In the genomic region with DNA sequence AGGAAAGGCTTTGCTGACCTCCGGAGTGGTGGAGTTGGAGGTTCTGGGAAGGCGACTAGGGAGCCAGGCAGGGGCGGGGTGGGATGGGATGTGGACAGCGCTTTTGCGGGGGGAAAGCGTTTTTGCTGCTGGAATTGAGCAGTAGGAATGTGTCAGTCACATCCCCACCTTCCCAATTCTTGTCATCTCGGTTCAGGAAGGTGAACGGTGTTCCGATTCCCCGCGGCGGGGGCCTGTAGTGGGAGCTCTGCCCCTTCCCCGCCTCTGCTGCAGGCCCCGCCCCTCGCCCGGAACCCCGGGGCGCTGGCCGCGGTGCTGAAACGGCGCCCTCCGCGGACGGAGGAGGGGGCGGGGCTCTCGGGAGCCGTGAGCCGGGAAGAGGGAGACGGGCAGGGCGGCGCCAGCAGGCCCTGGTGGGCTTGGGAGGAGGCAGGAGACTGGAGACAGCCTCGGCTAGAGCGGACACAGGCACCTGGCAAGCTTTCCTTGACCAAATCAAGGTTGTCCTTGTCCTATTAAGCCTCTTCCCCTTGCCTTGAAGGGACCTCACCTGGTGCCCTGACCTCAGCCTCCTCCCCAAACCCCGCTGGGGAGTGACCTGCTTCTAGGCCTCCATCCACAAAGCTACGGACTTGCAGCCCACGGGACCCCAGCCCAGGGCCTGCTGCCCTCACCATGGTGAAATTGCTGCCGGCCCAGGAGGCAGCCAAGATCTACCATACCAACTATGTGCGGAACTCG, we compare ENCODE assay signal across 1 cellular context.
TF ChIP-seq lines count a peak whose summit lies in the region.

A gene (plus strand): TSS at position 357 of the 741 bp plus-strand sequence. CDS start 319 bp downstream, at position 676.

TF ChIP-seq in K562, 482 proteins besides CTCF, POLR2A, EP300 and RAD21 (continued from another document and continues in another):
- TF ChIP-seq, protein P1, sequence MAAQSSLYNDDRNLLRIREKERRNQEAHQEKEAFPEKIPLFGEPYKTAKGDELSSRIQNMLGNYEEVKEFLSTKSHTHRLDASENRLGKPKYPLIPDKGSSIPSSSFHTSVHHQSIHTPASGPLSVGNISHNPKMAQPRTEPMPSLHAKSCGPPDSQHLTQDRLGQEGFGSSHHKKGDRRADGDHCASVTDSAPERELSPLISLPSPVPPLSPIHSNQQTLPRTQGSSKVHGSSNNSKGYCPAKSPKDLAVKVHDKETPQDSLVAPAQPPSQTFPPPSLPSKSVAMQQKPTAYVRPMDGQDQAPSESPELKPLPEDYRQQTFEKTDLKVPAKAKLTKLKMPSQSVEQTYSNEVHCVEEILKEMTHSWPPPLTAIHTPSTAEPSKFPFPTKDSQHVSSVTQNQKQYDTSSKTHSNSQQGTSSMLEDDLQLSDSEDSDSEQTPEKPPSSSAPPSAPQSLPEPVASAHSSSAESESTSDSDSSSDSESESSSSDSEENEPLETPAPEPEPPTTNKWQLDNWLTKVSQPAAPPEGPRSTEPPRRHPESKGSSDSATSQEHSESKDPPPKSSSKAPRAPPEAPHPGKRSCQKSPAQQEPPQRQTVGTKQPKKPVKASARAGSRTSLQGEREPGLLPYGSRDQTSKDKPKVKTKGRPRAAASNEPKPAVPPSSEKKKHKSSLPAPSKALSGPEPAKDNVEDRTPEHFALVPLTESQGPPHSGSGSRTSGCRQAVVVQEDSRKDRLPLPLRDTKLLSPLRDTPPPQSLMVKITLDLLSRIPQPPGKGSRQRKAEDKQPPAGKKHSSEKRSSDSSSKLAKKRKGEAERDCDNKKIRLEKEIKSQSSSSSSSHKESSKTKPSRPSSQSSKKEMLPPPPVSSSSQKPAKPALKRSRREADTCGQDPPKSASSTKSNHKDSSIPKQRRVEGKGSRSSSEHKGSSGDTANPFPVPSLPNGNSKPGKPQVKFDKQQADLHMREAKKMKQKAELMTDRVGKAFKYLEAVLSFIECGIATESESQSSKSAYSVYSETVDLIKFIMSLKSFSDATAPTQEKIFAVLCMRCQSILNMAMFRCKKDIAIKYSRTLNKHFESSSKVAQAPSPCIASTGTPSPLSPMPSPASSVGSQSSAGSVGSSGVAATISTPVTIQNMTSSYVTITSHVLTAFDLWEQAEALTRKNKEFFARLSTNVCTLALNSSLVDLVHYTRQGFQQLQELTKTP (IDR thresholded peaks at IDR 0.05; ENCODE audit: low read depth in 1 of 2, partially characterized antibody in 2 of 2): peak in 1 of 2 experiments; percentile 90
- peak; percentile 58 for TF ChIP-seq SMAD4 (CRISPR knock-in tag; conservative IDR thresholded peaks at IDR 0.05)
- no peak for TF ChIP-seq FOXM1 (IDR thresholded peaks at IDR 0.05; ENCODE audit: low read depth)
- TF ChIP-seq FOXM1 (CRISPR knock-in tag; IDR thresholded peaks at IDR 0.05; ENCODE audit: low read depth): peak; percentile 81; the same call in 1 of the 2 replicates
- peak; percentile 89; the same call in 1 of the 2 replicates for TF ChIP-seq FOXP1 (CRISPR knock-in tag; IDR thresholded peaks at IDR 0.05)
- no peak for TF ChIP-seq NEUROD1 (IDR thresholded peaks at IDR 0.05; ENCODE audit: borderline replicate concordance, low read depth, low read length, partially characterized antibody)
- TF ChIP-seq FOXK1 (CRISPR knock-in tag; IDR thresholded peaks at IDR 0.05; ENCODE audit: borderline replicate concordance): peak; percentile 62; the same call in 1 of the 2 replicates
- no peak for TF ChIP-seq POLR3G (IDR thresholded peaks at IDR 0.05; ENCODE audit: extremely low read depth, insufficient read length, insufficient replicate concordance)
- peak; percentile 70; the same call in 1 of the 2 replicates for TF ChIP-seq XRCC5 (IDR thresholded peaks at IDR 0.05; ENCODE audit: low read depth, low read length)
- no peak for TF ChIP-seq RBFOX2 (IDR thresholded peaks at IDR 0.05; ENCODE audit: low read depth, low read length)
- TF ChIP-seq ZC3H4 (CRISPR knock-in tag; IDR thresholded peaks at IDR 0.05; ENCODE audit: borderline replicate concordance): no peak
- peak; percentile 51; the same call in 1 of the 2 replicates for TF ChIP-seq ZNF583 (CRISPR knock-in tag; IDR thresholded peaks at IDR 0.05)
- no peak for TF ChIP-seq ELF1 (tag; IDR thresholded peaks at IDR 0.05)
- peak; percentile 77 to 95 for TF ChIP-seq SIN3A (IDR thresholded peaks at IDR 0.05; ENCODE audit: borderline replicate concordance in 2 of 2, control insufficient read depth in 1 of 2, low read depth in 2 of 2, low read length in 2 of 2)
- TF ChIP-seq ZNF263 (CRISPR knock-in tag; IDR thresholded peaks at IDR 0.05; ENCODE audit: borderline replicate concordance): peak; percentile 84
- TF ChIP-seq HNRNPH1 (optimal IDR thresholded peaks at IDR 0.05; ENCODE audit: low read depth, low read length): no peak
- TF ChIP-seq HSF4 (CRISPR knock-in tag; IDR thresholded peaks at IDR 0.05; ENCODE audit: borderline replicate concordance): no peak
- TF ChIP-seq ATF1 (CRISPR knock-in tag; IDR thresholded peaks at IDR 0.05): 0 out of 2 replicates have a peak, but pooled peaks have one; percentile 58
- TF ChIP-seq ATF1 (tag; IDR thresholded peaks at IDR 0.05): no peak
- TF ChIP-seq DPF2 (IDR thresholded peaks at IDR 0.05): no peak
- TF ChIP-seq, protein P2, sequence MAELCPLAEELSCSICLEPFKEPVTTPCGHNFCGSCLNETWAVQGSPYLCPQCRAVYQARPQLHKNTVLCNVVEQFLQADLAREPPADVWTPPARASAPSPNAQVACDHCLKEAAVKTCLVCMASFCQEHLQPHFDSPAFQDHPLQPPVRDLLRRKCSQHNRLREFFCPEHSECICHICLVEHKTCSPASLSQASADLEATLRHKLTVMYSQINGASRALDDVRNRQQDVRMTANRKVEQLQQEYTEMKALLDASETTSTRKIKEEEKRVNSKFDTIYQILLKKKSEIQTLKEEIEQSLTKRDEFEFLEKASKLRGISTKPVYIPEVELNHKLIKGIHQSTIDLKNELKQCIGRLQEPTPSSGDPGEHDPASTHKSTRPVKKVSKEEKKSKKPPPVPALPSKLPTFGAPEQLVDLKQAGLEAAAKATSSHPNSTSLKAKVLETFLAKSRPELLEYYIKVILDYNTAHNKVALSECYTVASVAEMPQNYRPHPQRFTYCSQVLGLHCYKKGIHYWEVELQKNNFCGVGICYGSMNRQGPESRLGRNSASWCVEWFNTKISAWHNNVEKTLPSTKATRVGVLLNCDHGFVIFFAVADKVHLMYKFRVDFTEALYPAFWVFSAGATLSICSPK (IDR thresholded peaks at IDR 0.05; ENCODE audit: borderline replicate concordance): no peak
- TF ChIP-seq ZNF75A (CRISPR knock-in tag; IDR thresholded peaks at IDR 0.05): no peak
- TF ChIP-seq ZNF830 (CRISPR knock-in tag; IDR thresholded peaks at IDR 0.05): no peak
- peak in 1 of 2 experiments; percentile 84; a peak in 2 of 4 replicates for TF ChIP-seq RCOR1 (IDR thresholded peaks at IDR 0.05; ENCODE audit: borderline replicate concordance in 1 of 2, low read depth in 2 of 2, low read length in 2 of 2)
- TF ChIP-seq, protein P3, sequence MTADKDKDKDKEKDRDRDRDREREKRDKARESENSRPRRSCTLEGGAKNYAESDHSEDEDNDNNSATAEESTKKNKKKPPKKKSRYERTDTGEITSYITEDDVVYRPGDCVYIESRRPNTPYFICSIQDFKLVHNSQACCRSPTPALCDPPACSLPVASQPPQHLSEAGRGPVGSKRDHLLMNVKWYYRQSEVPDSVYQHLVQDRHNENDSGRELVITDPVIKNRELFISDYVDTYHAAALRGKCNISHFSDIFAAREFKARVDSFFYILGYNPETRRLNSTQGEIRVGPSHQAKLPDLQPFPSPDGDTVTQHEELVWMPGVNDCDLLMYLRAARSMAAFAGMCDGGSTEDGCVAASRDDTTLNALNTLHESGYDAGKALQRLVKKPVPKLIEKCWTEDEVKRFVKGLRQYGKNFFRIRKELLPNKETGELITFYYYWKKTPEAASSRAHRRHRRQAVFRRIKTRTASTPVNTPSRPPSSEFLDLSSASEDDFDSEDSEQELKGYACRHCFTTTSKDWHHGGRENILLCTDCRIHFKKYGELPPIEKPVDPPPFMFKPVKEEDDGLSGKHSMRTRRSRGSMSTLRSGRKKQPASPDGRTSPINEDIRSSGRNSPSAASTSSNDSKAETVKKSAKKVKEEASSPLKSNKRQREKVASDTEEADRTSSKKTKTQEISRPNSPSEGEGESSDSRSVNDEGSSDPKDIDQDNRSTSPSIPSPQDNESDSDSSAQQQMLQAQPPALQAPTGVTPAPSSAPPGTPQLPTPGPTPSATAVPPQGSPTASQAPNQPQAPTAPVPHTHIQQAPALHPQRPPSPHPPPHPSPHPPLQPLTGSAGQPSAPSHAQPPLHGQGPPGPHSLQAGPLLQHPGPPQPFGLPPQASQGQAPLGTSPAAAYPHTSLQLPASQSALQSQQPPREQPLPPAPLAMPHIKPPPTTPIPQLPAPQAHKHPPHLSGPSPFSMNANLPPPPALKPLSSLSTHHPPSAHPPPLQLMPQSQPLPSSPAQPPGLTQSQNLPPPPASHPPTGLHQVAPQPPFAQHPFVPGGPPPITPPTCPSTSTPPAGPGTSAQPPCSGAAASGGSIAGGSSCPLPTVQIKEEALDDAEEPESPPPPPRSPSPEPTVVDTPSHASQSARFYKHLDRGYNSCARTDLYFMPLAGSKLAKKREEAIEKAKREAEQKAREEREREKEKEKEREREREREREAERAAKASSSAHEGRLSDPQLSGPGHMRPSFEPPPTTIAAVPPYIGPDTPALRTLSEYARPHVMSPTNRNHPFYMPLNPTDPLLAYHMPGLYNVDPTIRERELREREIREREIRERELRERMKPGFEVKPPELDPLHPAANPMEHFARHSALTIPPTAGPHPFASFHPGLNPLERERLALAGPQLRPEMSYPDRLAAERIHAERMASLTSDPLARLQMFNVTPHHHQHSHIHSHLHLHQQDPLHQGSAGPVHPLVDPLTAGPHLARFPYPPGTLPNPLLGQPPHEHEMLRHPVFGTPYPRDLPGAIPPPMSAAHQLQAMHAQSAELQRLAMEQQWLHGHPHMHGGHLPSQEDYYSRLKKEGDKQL (CRISPR knock-in tag; IDR thresholded peaks at IDR 0.05; ENCODE audit: borderline replicate concordance): no peak
- TF ChIP-seq, protein P4, sequence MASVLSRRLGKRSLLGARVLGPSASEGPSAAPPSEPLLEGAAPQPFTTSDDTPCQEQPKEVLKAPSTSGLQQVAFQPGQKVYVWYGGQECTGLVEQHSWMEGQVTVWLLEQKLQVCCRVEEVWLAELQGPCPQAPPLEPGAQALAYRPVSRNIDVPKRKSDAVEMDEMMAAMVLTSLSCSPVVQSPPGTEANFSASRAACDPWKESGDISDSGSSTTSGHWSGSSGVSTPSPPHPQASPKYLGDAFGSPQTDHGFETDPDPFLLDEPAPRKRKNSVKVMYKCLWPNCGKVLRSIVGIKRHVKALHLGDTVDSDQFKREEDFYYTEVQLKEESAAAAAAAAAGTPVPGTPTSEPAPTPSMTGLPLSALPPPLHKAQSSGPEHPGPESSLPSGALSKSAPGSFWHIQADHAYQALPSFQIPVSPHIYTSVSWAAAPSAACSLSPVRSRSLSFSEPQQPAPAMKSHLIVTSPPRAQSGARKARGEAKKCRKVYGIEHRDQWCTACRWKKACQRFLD (CRISPR knock-in tag; IDR thresholded peaks at IDR 0.05): peak; percentile 26; the same call in 1 of the 2 replicates
- TF ChIP-seq, protein P5, sequence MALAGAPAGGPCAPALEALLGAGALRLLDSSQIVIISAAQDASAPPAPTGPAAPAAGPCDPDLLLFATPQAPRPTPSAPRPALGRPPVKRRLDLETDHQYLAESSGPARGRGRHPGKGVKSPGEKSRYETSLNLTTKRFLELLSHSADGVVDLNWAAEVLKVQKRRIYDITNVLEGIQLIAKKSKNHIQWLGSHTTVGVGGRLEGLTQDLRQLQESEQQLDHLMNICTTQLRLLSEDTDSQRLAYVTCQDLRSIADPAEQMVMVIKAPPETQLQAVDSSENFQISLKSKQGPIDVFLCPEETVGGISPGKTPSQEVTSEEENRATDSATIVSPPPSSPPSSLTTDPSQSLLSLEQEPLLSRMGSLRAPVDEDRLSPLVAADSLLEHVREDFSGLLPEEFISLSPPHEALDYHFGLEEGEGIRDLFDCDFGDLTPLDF (CRISPR knock-in tag; IDR thresholded peaks at IDR 0.05): peak; percentile 64; the same call in 1 of the 2 replicates
- TF ChIP-seq, protein P6, sequence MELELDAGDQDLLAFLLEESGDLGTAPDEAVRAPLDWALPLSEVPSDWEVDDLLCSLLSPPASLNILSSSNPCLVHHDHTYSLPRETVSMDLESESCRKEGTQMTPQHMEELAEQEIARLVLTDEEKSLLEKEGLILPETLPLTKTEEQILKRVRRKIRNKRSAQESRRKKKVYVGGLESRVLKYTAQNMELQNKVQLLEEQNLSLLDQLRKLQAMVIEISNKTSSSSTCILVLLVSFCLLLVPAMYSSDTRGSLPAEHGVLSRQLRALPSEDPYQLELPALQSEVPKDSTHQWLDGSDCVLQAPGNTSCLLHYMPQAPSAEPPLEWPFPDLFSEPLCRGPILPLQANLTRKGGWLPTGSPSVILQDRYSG (tag; conservative IDR thresholded peaks at IDR 0.05; ENCODE audit: low read depth): 0 out of 2 replicates have a peak, but pooled peaks have one; percentile 48
- TF ChIP-seq, protein P7, sequence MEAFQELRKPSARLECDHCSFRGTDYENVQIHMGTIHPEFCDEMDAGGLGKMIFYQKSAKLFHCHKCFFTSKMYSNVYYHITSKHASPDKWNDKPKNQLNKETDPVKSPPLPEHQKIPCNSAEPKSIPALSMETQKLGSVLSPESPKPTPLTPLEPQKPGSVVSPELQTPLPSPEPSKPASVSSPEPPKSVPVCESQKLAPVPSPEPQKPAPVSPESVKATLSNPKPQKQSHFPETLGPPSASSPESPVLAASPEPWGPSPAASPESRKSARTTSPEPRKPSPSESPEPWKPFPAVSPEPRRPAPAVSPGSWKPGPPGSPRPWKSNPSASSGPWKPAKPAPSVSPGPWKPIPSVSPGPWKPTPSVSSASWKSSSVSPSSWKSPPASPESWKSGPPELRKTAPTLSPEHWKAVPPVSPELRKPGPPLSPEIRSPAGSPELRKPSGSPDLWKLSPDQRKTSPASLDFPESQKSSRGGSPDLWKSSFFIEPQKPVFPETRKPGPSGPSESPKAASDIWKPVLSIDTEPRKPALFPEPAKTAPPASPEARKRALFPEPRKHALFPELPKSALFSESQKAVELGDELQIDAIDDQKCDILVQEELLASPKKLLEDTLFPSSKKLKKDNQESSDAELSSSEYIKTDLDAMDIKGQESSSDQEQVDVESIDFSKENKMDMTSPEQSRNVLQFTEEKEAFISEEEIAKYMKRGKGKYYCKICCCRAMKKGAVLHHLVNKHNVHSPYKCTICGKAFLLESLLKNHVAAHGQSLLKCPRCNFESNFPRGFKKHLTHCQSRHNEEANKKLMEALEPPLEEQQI (IDR thresholded peaks at IDR 0.05): peak; percentile 74
- TF ChIP-seq ZNF232 (CRISPR knock-in tag; IDR thresholded peaks at IDR 0.05): peak; percentile 93
- peak; percentile 68 for TF ChIP-seq CXXC5 (CRISPR knock-in tag; IDR thresholded peaks at IDR 0.05)
- 0 out of 2 replicates have a peak, but pooled peaks have one; percentile 67 for TF ChIP-seq ZNF197 (CRISPR knock-in tag; IDR thresholded peaks at IDR 0.05; ENCODE audit: low read depth)
- TF ChIP-seq CREM (IDR thresholded peaks at IDR 0.05; ENCODE audit: low read depth): peak; percentile 69
- TF ChIP-seq, protein P8, sequence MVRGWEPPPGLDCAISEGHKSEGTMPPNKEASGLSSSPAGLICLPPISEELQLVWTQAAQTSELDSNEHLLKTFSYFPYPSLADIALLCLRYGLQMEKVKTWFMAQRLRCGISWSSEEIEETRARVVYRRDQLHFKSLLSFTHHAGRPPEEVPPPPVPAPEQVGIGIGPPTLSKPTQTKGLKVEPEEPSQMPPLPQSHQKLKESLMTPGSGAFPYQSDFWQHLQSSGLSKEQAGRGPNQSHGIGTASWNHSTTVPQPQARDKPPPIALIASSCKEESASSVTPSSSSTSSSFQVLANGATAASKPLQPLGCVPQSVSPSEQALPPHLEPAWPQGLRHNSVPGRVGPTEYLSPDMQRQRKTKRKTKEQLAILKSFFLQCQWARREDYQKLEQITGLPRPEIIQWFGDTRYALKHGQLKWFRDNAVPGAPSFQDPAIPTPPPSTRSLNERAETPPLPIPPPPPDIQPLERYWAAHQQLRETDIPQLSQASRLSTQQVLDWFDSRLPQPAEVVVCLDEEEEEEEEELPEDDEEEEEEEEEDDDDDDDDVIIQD (CRISPR knock-in tag; IDR thresholded peaks at IDR 0.05): 0 out of 2 replicates have a peak, but pooled peaks have one; percentile 35
- no peak for TF ChIP-seq ZNF696 (CRISPR knock-in tag; conservative IDR thresholded peaks at IDR 0.05)
- TF ChIP-seq HDAC6 (IDR thresholded peaks at IDR 0.05; ENCODE audit: low read depth, low read length): no peak
